Comparison of ENCODE assay signal across 8 cellular contexts in genomic region chr9:70398145-70398556, GRCh38. TPM values are rescaled to one million over a fixed set of nuclear protein-coding genes. Genes with fewer than 3 reads are reported as not detected.
DNase-seq lines count a peak whose midpoint lies in the region; ATAC-seq, FAIRE-seq and TF ChIP-seq lines count a peak whose summit lies in the region.

No MANE protein-coding gene starts in this region.

- H3K27me3 Mint-ChIP-seq in stimulated activated memory B cell treated with anti-CD40 and anti-IgM and Interleukin-4, amounts not matched to agents 10 μg/mL and 1 μg/mL and 100 μg/mL, for 72 hours = no peaks in the 10 kb centered on the region

- POLR2A ChIA-PET in GM12878 (lab: Charles Lee) = interaction anchor here (0.9 kb wide), 1 partner anchor 20 kb away, joined by 3 read pairs; no protein-coding TSS in a partner anchor

- H3K9ac ChIP-seq in GM12878 (ENCODE audit: control insufficient read depth, insufficient read depth, low read length) = no peak overlapping the region

- intact Hi-C loops in GM12878 (cut with micrococcal nuclease; ENCODE audit: unreplicated experiment) = no loop called here

- no peaks in the 10 kb centered on the region for H3K9me3 Mint-ChIP-seq in stimulated activated memory B cell treated with anti-CD40 and anti-IgM and Interleukin-4, amounts not matched to agents 10 μg/mL and 1 μg/mL and 100 μg/mL, for 72 hours

- H3K4me3 Mint-ChIP-seq in stimulated activated memory B cell treated with anti-CD40 and anti-IgM and Interleukin-4, amounts not matched to agents 10 μg/mL and 1 μg/mL and 100 μg/mL, for 72 hours = peak overlapping the region; percentile 53

- peak overlapping the region; percentile 61; the same call in 1 of the 2 replicates for H3K4me2 ChIP-seq in GM12878 (ENCODE audit: control insufficient read depth, insufficient read depth)

- peak; percentile 48 for DNase-seq in G401 (ENCODE audit: low spot score)
- DNase-seq in GM12878 (ENCODE audit: low read depth, low spot score) = peak; percentile 55
- DNase-seq in NCI-H82 (lab: John Stamatoyannopoulos, UW) = no peak
- DNase-seq in RCC 7860 (ENCODE audit: low spot score) = no peak
- DNase-seq in ecto neural progenitor cell (ENCODE audit: low spot score) = no peak

- FAIRE-seq in GM12878 (lab: Jason Lieb, UNC) (peak; percentile 49), RCC 7860 (lab: Jason Lieb, UNC) (no peak)

- 34% methylated on average over 4 of the region's 4 CpGs for WGBS in GM12878 (ENCODE audit: insufficient coverage, insufficient replicate concordance, low lambda C conversion rate, missing lambda C conversion rate)

- no peak for TF ChIP-seq POLR2A in GM12878 (IDR thresholded peaks at IDR 0.05; ENCODE audit: low read depth, low read length)

- in situ Hi-C loops in G401 (cut with HindIII; ENCODE audit: low sequenced_read_pairs) (no loop called here), GM12878 (cut with MboI) (loop anchor here (5.0 kb wide), 1 partner anchor 46 kb away; no protein-coding TSS in a partner anchor)

- peak overlapping the region; percentile 88 for H3K27ac Mint-ChIP-seq in stimulated activated memory B cell treated with anti-CD40 and anti-IgM and Interleukin-4, amounts not matched to agents 10 μg/mL and 1 μg/mL and 100 μg/mL, for 72 hours

- no TSS peak for BruUV-seq in GM12878 (replicated peaks; lab: Mats Ljungman, UMichigan)

- no peak for TF ChIP-seq RAD21 in GM12878 (IDR thresholded peaks at IDR 0.05; ENCODE audit: insufficient read depth, low read depth, low read length)

- no peak overlapping the region for H3K4me3 ChIP-seq in GM12878

- no peak for TF ChIP-seq CTCF in GM12878 (IDR thresholded peaks at IDR 0.05 in 2 of 3, conservative IDR thresholded peaks at IDR 0.05 in 1 of 3; ENCODE audit: control insufficient read depth in 2 of 3, extremely low read depth in 1 of 3, insufficient read depth in 1 of 3, low read depth in 3 of 3, low read length in 3 of 3)

- H3K4me1 Mint-ChIP-seq in stimulated activated memory B cell treated with anti-CD40 and anti-IgM and Interleukin-4, amounts not matched to agents 10 μg/mL and 1 μg/mL and 100 μg/mL, for 72 hours = peaks cover 42% of the 10 kb centered on the region

- no peak overlapping the region; the same call in 1 of the 2 replicates for H3K27ac ChIP-seq in GM12878 (ENCODE audit: control insufficient read depth, insufficient read depth)

- no peaks in the 10 kb centered on the region for H3K36me3 Mint-ChIP-seq in stimulated activated memory B cell treated with anti-CD40 and anti-IgM and Interleukin-4, amounts not matched to agents 10 μg/mL and 1 μg/mL and 100 μg/mL, for 72 hours

- CTCF ChIA-PET in GM12878 (lab: Yijun Ruan, JAX) = interaction anchor here (1.3 to 1.4 kb wide), 2 partner anchors 10 to 204 kb away, joined by 4 to 5 read pairs; no protein-coding TSS in a partner anchor

- peak in 1 of 2 experiments; percentile 27; a peak in 1 of 4 replicates for TF ChIP-seq EP300 in GM12878 (IDR thresholded peaks at IDR 0.05; ENCODE audit: borderline replicate concordance in 1 of 2, control insufficient read depth in 1 of 2, low read depth in 2 of 2, low read length in 2 of 2)

- peak; percentile 99 for ATAC-seq in GM21367 (IDR thresholded peaks at IDR 0.05; ENCODE audit: unreplicated experiment)
- peak; percentile 100 for ATAC-seq in HG03565 (IDR thresholded peaks at IDR 0.05; ENCODE audit: unreplicated experiment)
- ATAC-seq in GM12878 = peak; percentile 98
- ATAC-seq in stimulated activated memory B cell treated with anti-CD40 and anti-IgM and Interleukin-4, amounts not matched to agents 10 μg/mL and 1 μg/mL and 100 μg/mL, for 72 hours = peak; percentile 98

- no peaks in the 10 kb centered on the region for H3K9me3 ChIP-seq in GM12878 (replicated peaks; ENCODE audit: control insufficient read depth, insufficient read depth, low read length)

- no peaks in the 10 kb centered on the region for H3K27me3 ChIP-seq in GM12878 (replicated peaks in 1 of 2; ENCODE audit: control insufficient read depth in 2 of 2, insufficient read depth in 2 of 2, low read length in 1 of 2)

- H2AFZ ChIP-seq in GM12878 (ENCODE audit: control insufficient read depth, low read depth, low read length) = peak overlapping the region; percentile 78

- H3K79me2 ChIP-seq in GM12878 (ENCODE audit: control insufficient read depth, insufficient read depth, low read length) = no peaks in the 10 kb centered on the region

- RAD21 ChIA-PET in GM12878 (lab: Charles Lee; ENCODE audit: unreplicated experiment) = interaction anchor here (0.7 kb wide), 1 partner anchor 63 kb away, joined by 3 read pairs; no protein-coding TSS in a partner anchor

- SMC1A ChIA-PET in GM12878 (lab: Charles Lee; ENCODE audit: uncharacterized antibody, unreplicated experiment) = interaction anchor here (0.8 to 4.2 kb wide), 5 partner anchors 13 to 204 kb away, joined by 3 to 17 read pairs (median 4); partner anchors contain the start of gene KLF9

- no peaks in the 10 kb centered on the region for H3K36me3 ChIP-seq in GM12878 (ENCODE audit: control insufficient read depth in 2 of 2, insufficient read depth in 2 of 2, low read length in 1 of 2)

- no peaks in the 10 kb centered on the region for H4K20me1 ChIP-seq in GM12878 (ENCODE audit: control insufficient read depth, insufficient read depth)

- peaks cover 13% of the 10 kb centered on the region for H3K4me1 ChIP-seq in GM12878 (ENCODE audit: control insufficient read depth, insufficient read depth, low read length)

TF ChIP-seq in GM12878, 131 proteins besides CTCF, POLR2A, EP300 and RAD21 (continues in another document):
- 0 out of 2 replicates have a peak, but pooled peaks have one; percentile 12 for TF ChIP-seq NR2F1 (conservative IDR thresholded peaks at IDR 0.05)
- 0 out of 2 replicates have a peak, but pooled peaks have one; percentile 39 for TF ChIP-seq SIN3A (IDR thresholded peaks at IDR 0.05; ENCODE audit: low read depth, low read length)
- no peak for TF ChIP-seq SMAD1 (IDR thresholded peaks at IDR 0.05; ENCODE audit: low read depth, partially characterized antibody)
- no peak for TF ChIP-seq RFX5 (IDR thresholded peaks at IDR 0.05; ENCODE audit: low read depth, low read length)
- TF ChIP-seq CREM (IDR thresholded peaks at IDR 0.05; ENCODE audit: low read depth) = no peak
- TF ChIP-seq, protein P1, sequence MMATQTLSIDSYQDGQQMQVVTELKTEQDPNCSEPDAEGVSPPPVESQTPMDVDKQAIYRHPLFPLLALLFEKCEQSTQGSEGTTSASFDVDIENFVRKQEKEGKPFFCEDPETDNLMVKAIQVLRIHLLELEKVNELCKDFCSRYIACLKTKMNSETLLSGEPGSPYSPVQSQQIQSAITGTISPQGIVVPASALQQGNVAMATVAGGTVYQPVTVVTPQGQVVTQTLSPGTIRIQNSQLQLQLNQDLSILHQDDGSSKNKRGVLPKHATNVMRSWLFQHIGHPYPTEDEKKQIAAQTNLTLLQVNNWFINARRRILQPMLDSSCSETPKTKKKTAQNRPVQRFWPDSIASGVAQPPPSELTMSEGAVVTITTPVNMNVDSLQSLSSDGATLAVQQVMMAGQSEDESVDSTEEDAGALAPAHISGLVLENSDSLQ (IDR thresholded peaks at IDR 0.05) = peak; percentile 40; the same call in 1 of the 2 replicates
- TF ChIP-seq NBN (IDR thresholded peaks at IDR 0.05) = peak; percentile 63
- TF ChIP-seq MTA2 (IDR thresholded peaks at IDR 0.05; ENCODE audit: low read depth) = peak; percentile 23; the same call in 1 of the 2 replicates
- peak; percentile 42 for TF ChIP-seq FOXK2 (IDR thresholded peaks at IDR 0.05)
- TF ChIP-seq BHLHE40 (IDR thresholded peaks at IDR 0.05; ENCODE audit: borderline replicate concordance in 1 of 2, low read depth in 2 of 2, low read length in 1 of 2) = peak in 1 of 2 experiments; percentile 50; a peak in 1 of 4 replicates
- peak; percentile 31; the same call in 1 of the 2 replicates for TF ChIP-seq MXI1 (IDR thresholded peaks at IDR 0.05; ENCODE audit: low read depth, low read length)
- TF ChIP-seq SPI1 (IDR thresholded peaks at IDR 0.05; ENCODE audit: borderline replicate concordance, insufficient read depth, low read depth, low read length) = peak; percentile 99
- TF ChIP-seq IKZF1 (conservative IDR thresholded peaks at IDR 0.05) = peak; percentile 27; the same call in 1 of the 2 replicates
- no peak for TF ChIP-seq NFYA (IDR thresholded peaks at IDR 0.05; ENCODE audit: borderline replicate concordance, low read depth, low read length)
- peak; percentile 51; the same call in 1 of the 2 replicates for TF ChIP-seq ATF7 (IDR thresholded peaks at IDR 0.05; ENCODE audit: low read depth)
- peak; percentile 45; the same call in 1 of the 2 replicates for TF ChIP-seq NR2C1 (IDR thresholded peaks at IDR 0.05)
- no peak for TF ChIP-seq ZNF207 (IDR thresholded peaks at IDR 0.05; ENCODE audit: borderline replicate concordance)
- TF ChIP-seq SIX5 (IDR thresholded peaks at IDR 0.05; ENCODE audit: low read depth, low read length, severe bottlenecking) = peak; percentile 5

RNA-seq across cellular contexts. Expression of gene KLF9, which starts 16.3 kb away (rescaled TPM):
- total RNA-seq in G401 (2014; rRNA removed; shearing (Covaris generic)) = 6.5 and 12.3 TPM in 2 replicates
- total RNA-seq in GM12878 (2013; cell fraction: nucleolus; rRNA removed) = 4.6 and 5.6 TPM in 2 replicates
- total RNA-seq in GM12878 (2014; rRNA removed) = 0.87 and 0.90 TPM in 2 replicates
- total RNA-seq in GM12878 (2014; rRNA removed; fragmentation: Illumina TruSeq; extraction: Trizol) = 0.76 and 1.1 TPM in 2 replicates
- 0.95 and 1.1 TPM in 2 replicates for total RNA-seq in GM12878 (2021)
- polyA plus RNA-seq in GM12878 (2011; ENCODE audit: low read depth) = 0.80 TPM
- polyA plus RNA-seq in GM12878 (2011; rRNA removed) = 0.96 and 1.2 TPM in 2 replicates
- 0.53 and 0.60 TPM in 2 replicates for polyA plus RNA-seq in GM12878 (2011; cell fraction: cytosol; rRNA removed)
- 0.39 and 0.48 TPM in 2 replicates for polyA plus RNA-seq in GM12878 (2011; cell fraction: nucleus; rRNA removed)
- 1.2 and 1.6 TPM in 2 replicates for polyA plus RNA-seq in GM12878 (2012)
- polyA plus RNA-seq in GM12878 (2014; fragmentation: Illumina TruSeq; extraction: Trizol) = 0.96 and 1.2 TPM in 2 replicates
- under 1 TPM; 0.35 to 0.53 TPM for polyA plus RNA-seq in GM12878 (2014; fragmentation: Nextera tagmentation; extraction: Ambion mirVana)
- polyA plus RNA-seq in GM12878 (2014; rRNA removed) = 0.63 and 0.90 TPM in 2 replicates
- under 1 TPM; 0.09 to 0.10 TPM for polyA plus RNA-seq in GM12878 (2016; fragmentation: Nextera tagmentation; extraction: Ambion mirVana)
- 0.95 and 1.2 TPM in 2 replicates for polyA minus RNA-seq in GM12878 (2011; rRNA and poly(A)+ RNA removed)
- polyA minus RNA-seq in GM12878 (2011; cell fraction: cytosol; rRNA and poly(A)+ RNA removed) = 0.31 and 0.40 TPM in 2 replicates
- polyA minus RNA-seq in GM12878 (2011; cell fraction: nucleus; rRNA and poly(A)+ RNA removed) = 0.60 and 0.77 TPM in 2 replicates

Comparison
In these comparisons a context has a peak if more than half of its experiments do, and no peak if none do; other contexts are left out.
1. DNase-seq: peak in G401 (single experiment) and GM12878 (single experiment); none in NCI-H82 (single experiment), RCC 7860 (single experiment) and ecto neural progenitor cell (single experiment).
2. Peak in every context shown above with its lines, with median percentiles within 50 percentile points of each other: ATAC-seq.